ENCODE assay signal across 1 cellular context in the genomic region with DNA sequence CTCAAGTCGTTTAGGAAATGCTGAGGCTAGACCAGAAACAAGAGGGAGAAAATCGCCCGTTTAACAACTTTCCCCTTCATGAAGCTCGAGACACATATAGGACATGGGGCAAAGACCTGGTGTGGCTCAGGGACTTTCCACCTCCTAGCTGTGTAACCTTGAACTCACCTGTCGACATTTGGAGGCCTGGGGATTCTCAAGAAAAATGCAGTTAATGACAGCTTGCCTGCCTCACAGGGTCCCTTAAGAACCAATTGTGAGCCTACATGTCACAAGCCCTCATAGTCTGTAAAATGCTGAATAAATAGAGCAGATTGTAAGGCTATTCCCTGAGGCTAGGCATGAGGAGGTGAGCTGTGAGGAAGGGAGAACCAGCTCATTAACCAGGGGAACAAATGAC.
TF ChIP-seq lines count a peak whose summit lies in the region.

No MANE protein-coding gene starts in this region.

TF ChIP-seq in IMR-90, 13 proteins besides CTCF, POLR2A, EP300 and RAD21 (continued from another document):
- TF ChIP-seq SMC3 (IDR thresholded peaks at IDR 0.05; ENCODE audit: low read depth, low read length) (no peak), NFE2L2 (IDR thresholded peaks at IDR 0.05; ENCODE audit: low read depth, low read length) (no peak), BHLHE40 (IDR thresholded peaks at IDR 0.05; ENCODE audit: low read depth, low read length) (no peak), CHD1 (IDR thresholded peaks at IDR 0.05; ENCODE audit: low read depth, low read length) (no peak), MXI1 (IDR thresholded peaks at IDR 0.05; ENCODE audit: borderline replicate concordance, low read depth, low read length) (no peak)
